12 cellular contexts compared by ENCODE assay signal in the genomic region with DNA sequence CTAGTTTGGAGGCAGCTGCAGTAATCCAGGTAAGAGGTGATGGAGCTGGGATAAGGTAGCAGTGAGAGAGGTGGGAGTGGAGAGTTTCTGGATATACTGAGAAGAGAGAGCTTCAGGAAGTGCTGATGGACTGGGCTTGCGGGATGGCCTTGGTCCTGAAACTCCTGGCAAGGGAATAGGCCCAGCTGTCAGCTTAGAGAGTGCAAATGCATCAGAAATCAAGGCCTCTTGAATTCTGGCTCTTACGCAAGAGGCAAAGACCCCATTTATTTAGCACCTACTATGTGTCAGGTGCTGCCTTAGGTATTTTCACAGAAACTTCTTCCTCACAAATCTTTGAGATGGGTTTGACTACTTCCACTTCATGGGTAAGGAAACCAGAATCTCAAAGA.
A peak's percentile ranks its signal among the peaks of the same experiment; 100 is the strongest.
DNase-seq lines count a peak whose midpoint lies in the region; ATAC-seq, FAIRE-seq and TF ChIP-seq lines count a peak whose summit lies in the region.
"Had no signal": no experiment of that assay in that cellular context is flagged by ENCODE, and none has a peak within 500 bp of the region (broad histone marks: within the 10 kb centered on the region; RNA-seq: fewer than 3 reads in every experiment).

No MANE protein-coding gene starts in this region.

- no peaks in the 10 kb centered on the region for H3K79me2 ChIP-seq in GM12878 (ENCODE audit: control insufficient read depth, insufficient read depth, low read length)

- H3K4me3 ChIP-seq in IMR-90 (ENCODE audit: insufficient read depth, low read depth, low read length) (no peak overlapping the region), GM12878 (no peak overlapping the region), skin epidermis (no peak overlapping the region)
- H3K4me3 ChIP-seq: coronary artery, left lung had no signal

- no peak overlapping the region for H2BK5ac ChIP-seq in IMR-90 (ENCODE audit: low read depth, low read length, poor library complexity, severe bottlenecking)

- H3K27me3 ChIP-seq in IMR-90 (ENCODE audit: control insufficient read depth, insufficient read depth, low read length) (peaks cover 6% of the 10 kb centered on the region), GM12878 (replicated peaks in 1 of 2; ENCODE audit: control insufficient read depth in 2 of 2, insufficient read depth in 2 of 2, low read length in 1 of 2) (no peaks in the 10 kb centered on the region)
- H3K27me3 ChIP-seq: left lung had no signal

- in situ Hi-C loops in IMR-90 (cut with MboI; ENCODE audit: low sequenced_read_pairs) (no loop called here), GM12878 (cut with MboI) (no loop called here)

- H3K4me1 Mint-ChIP-seq in activated T-cell treated with anti-CD3 and anti-CD28 coated beads, Interleukin-2, amount 50 U/mL, for 4 hours (ENCODE audit: low read depth), result peaks cover 62% of the 10 kb centered on the region

- no peak for ATAC-seq in activated T-cell treated with anti-CD3 and anti-CD28 coated beads, Interleukin-2, amount 50 U/mL, for 4 hours
- ATAC-seq in IMR-90 (ENCODE audit: low read depth) (no peak), GM12878 (no peak), GM18861 (IDR thresholded peaks at IDR 0.05; ENCODE audit: unreplicated experiment) (no peak), HG02970 (IDR thresholded peaks at IDR 0.05; ENCODE audit: low FRiP score, unreplicated experiment) (no peak), HG03139 (IDR thresholded peaks at IDR 0.05; ENCODE audit: unreplicated experiment) (no peak)

- no peak overlapping the region for H2AK9ac ChIP-seq in IMR-90 (replicated peaks; ENCODE audit: low read depth, low read length, poor library complexity)

- no peak overlapping the region for H2AK5ac ChIP-seq in IMR-90 (ENCODE audit: low read depth, low read length)

- TF ChIP-seq POLR2A in IMR-90 (IDR thresholded peaks at IDR 0.05; ENCODE audit: low read depth, low read length) (no peak), GM12878 (IDR thresholded peaks at IDR 0.05; ENCODE audit: low read depth, low read length) (no peak)

- intact Hi-C loops in IMR-90 (cut with micrococcal nuclease) (no loop called here), GM12878 (cut with micrococcal nuclease; ENCODE audit: unreplicated experiment) (loop anchor here (5.0 kb wide), 3 partner anchors 84 to 229 kb away; partner anchors contain the start of gene MAP3K1)

- POLR2A ChIA-PET in IMR-90 (lab: Charles Lee; ENCODE audit: unreplicated experiment), result no interaction called here
- POLR2A ChIA-PET in GM12878 (lab: Charles Lee), result interaction anchor here (1.1 to 1.5 kb wide), 2 partner anchors 47 to 82 kb away, joined by 3 to 4 read pairs; no protein-coding TSS in a partner anchor

- no peak for TF ChIP-seq EP300 in GM12878 (IDR thresholded peaks at IDR 0.05; ENCODE audit: borderline replicate concordance in 1 of 2, control insufficient read depth in 1 of 2, low read depth in 2 of 2, low read length in 2 of 2)

- TF ChIP-seq RAD21 in IMR-90 (IDR thresholded peaks at IDR 0.05; ENCODE audit: low read length) (no peak), GM12878 (IDR thresholded peaks at IDR 0.05; ENCODE audit: insufficient read depth, low read depth, low read length) (no peak)

- FAIRE-seq in GM12878 (lab: Jason Lieb, UNC), result no peak

- H3K9ac ChIP-seq in IMR-90 (ENCODE audit: low read depth, low read length) (no peak overlapping the region), GM12878 (ENCODE audit: control insufficient read depth, insufficient read depth, low read length) (no peak overlapping the region)

- SMC1A ChIA-PET in GM12878 (lab: Charles Lee; ENCODE audit: uncharacterized antibody, unreplicated experiment), result interaction anchor here (0.6 to 1.9 kb wide), 5 partner anchors 10 to 250 kb away, joined by 3 to 7 read pairs (median 3); no protein-coding TSS in a partner anchor

- H4K8ac ChIP-seq in IMR-90 (ENCODE audit: low read depth in 2 of 2, low read length in 2 of 2), result no peak overlapping the region

- no peak overlapping the region for H4K5ac ChIP-seq in IMR-90 (ENCODE audit: low read depth, low read length)

- CTCF ChIA-PET in IMR-90 (lab: Yijun Ruan, JAX) (no interaction called here), GM12878 (lab: Yijun Ruan, JAX) (interaction anchor here (0.6 kb wide), 1 partner anchor 253 kb away, joined by 3 read pairs; no protein-coding TSS in a partner anchor)

- no peaks in the 10 kb centered on the region for H3K9me3 Mint-ChIP-seq in activated T-cell treated with anti-CD3 and anti-CD28 coated beads, Interleukin-2, amount 50 U/mL, for 4 hours

- H3K79me1 ChIP-seq in IMR-90 (ENCODE audit: low read depth in 1 of 2, low read length in 2 of 2), result no peaks in the 10 kb centered on the region

- no peak overlapping the region for H3K56ac ChIP-seq in IMR-90 (ENCODE audit: extremely low read depth, insufficient read depth, low read length)

- TF ChIP-seq CTCF in IMR-90 (conservative IDR thresholded peaks at IDR 0.05; ENCODE audit: low read depth, low read length), result no peak
- TF ChIP-seq CTCF in GM12878 (IDR thresholded peaks at IDR 0.05 in 2 of 3, conservative IDR thresholded peaks at IDR 0.05 in 1 of 3; ENCODE audit: control insufficient read depth in 2 of 3, extremely low read depth in 1 of 3, insufficient read depth in 1 of 3, low read depth in 3 of 3, low read length in 3 of 3), result no peak

- no peak overlapping the region for H2BK20ac ChIP-seq in IMR-90 (ENCODE audit: low read depth, low read length)

- H3K9me3 ChIP-seq in IMR-90 (ENCODE audit: control insufficient read depth, insufficient read depth, low read length), result no peaks in the 10 kb centered on the region; the same call in 1 of the 2 replicates
- H3K9me3 ChIP-seq in GM12878 (replicated peaks; ENCODE audit: control insufficient read depth, insufficient read depth, low read length), result no peaks in the 10 kb centered on the region; the same call in 2 of the 3 replicates
- H3K9me3 ChIP-seq: left lung had no signal

- H3K4me3 Mint-ChIP-seq in activated T-cell treated with anti-CD3 and anti-CD28 coated beads, Interleukin-2, amount 50 U/mL, for 4 hours, result peak overlapping the region; percentile 6

- H3K4me2 ChIP-seq in IMR-90 (ENCODE audit: low read depth, low read length) (no peak overlapping the region), GM12878 (ENCODE audit: control insufficient read depth, insufficient read depth) (peak overlapping the region; percentile 95; the same call in 1 of the 2 replicates)

- RAD21 ChIA-PET in GM12878 (lab: Charles Lee; ENCODE audit: unreplicated experiment), result interaction anchor here (1.4 to 3.4 kb wide), 2 partner anchors 43 to 82 kb away, joined by 4 to 28 read pairs; no protein-coding TSS in a partner anchor

- H3K14ac ChIP-seq in IMR-90 (replicated peaks; ENCODE audit: low read depth, low read length), result no peak overlapping the region

- no peak overlapping the region for H2BK120ac ChIP-seq in IMR-90 (ENCODE audit: low read depth, low read length)

- H3K36me3 Mint-ChIP-seq in activated T-cell treated with anti-CD3 and anti-CD28 coated beads, Interleukin-2, amount 50 U/mL, for 4 hours (ENCODE audit: insufficient read depth), result no peaks in the 10 kb centered on the region

- H3K9me1 ChIP-seq in IMR-90 (ENCODE audit: insufficient read depth, low read length), result peaks cover 5% of the 10 kb centered on the region

- H3K36me3 ChIP-seq in IMR-90 (ENCODE audit: control insufficient read depth, insufficient read depth, low read length) (no peaks in the 10 kb centered on the region), GM12878 (ENCODE audit: control insufficient read depth in 2 of 2, insufficient read depth in 2 of 2, low read length in 1 of 2) (no peaks in the 10 kb centered on the region)
- H3K36me3 ChIP-seq: left lung had no signal

- H3K27me3 Mint-ChIP-seq in activated T-cell treated with anti-CD3 and anti-CD28 coated beads, Interleukin-2, amount 50 U/mL, for 4 hours (ENCODE audit: low read depth), result no peaks in the 10 kb centered on the region

- no peak overlapping the region for H4K91ac ChIP-seq in IMR-90 (ENCODE audit: insufficient read depth, low read depth, low read length)

- no peak overlapping the region for H3K23ac ChIP-seq in IMR-90 (ENCODE audit: low read depth, low read length)

- H3K4me1 ChIP-seq in IMR-90 (ENCODE audit: control insufficient read depth, insufficient read depth, low read length) (peaks cover 5% of the 10 kb centered on the region), GM12878 (ENCODE audit: control insufficient read depth, insufficient read depth, low read length) (peaks cover 22% of the 10 kb centered on the region)

- H4K20me1 ChIP-seq in IMR-90 (ENCODE audit: insufficient read depth, low read length) (no peaks in the 10 kb centered on the region), GM12878 (ENCODE audit: control insufficient read depth, insufficient read depth) (no peaks in the 10 kb centered on the region)

- no peak overlapping the region for H3K4ac ChIP-seq in IMR-90 (ENCODE audit: low read depth, low read length)

- H2BK15ac ChIP-seq in IMR-90 (ENCODE audit: low read depth, low read length), result no peak overlapping the region

- H3K27ac ChIP-seq in IMR-90 (ENCODE audit: insufficient read depth, low read length) (no peak overlapping the region), GM12878 (ENCODE audit: control insufficient read depth, insufficient read depth) (peak overlapping the region; percentile 82), skin epidermis (peak overlapping the region in 17 of 21 experiments; percentile 16 to 80 (median 71))

- H2AFZ ChIP-seq in IMR-90 (replicated peaks; ENCODE audit: low read length, poor library complexity), result no peak overlapping the region
- peak overlapping the region; percentile 79; the same call in 1 of the 2 replicates for H2AFZ ChIP-seq in GM12878 (ENCODE audit: control insufficient read depth, low read depth, low read length)

- BruUV-seq in IMR-90 (replicated peaks; lab: Mats Ljungman, UMichigan) (no TSS peak), GM12878 (replicated peaks; lab: Mats Ljungman, UMichigan) (no TSS peak)

- dilution Hi-C loops in IMR-90 (cut with HindIII; ENCODE audit: low sequenced_read_pairs, unreplicated experiment), result no loop called here

- 83% methylated on average over 1 of the region's 2 CpGs; no CpG with 5 or more reads in 1 of the 2 experiments for WGBS in IMR-90 (ENCODE audit: extremely low coverage in 2 of 2, insufficient read length in 1 of 2), 2 experiments
- 100% methylated on average over 2 of the region's 2 CpGs for WGBS in GM12878 (ENCODE audit: insufficient coverage, insufficient replicate concordance, low lambda C conversion rate, missing lambda C conversion rate)

- DNase-seq in activated T-cell treated with anti-CD3 and anti-CD28 coated beads, Interleukin-2, amount 50 U/mL, for 4 hours, result no peak
- DNase-seq in activated T-cell treated with anti-CD3 and anti-CD28 coated beads for 4 hours (no peak), IMR-90 (no peak), GM12878 (ENCODE audit: low read depth, low spot score) (no peak)
- DNase-seq: amygdala, NCI-H2081 treated with DMSO at 0.1 percent for 48 hours had no signal

- H3K18ac ChIP-seq in IMR-90 (ENCODE audit: low read depth, low read length), result no peak overlapping the region

TF ChIP-seq in IMR-90, 13 proteins besides CTCF, POLR2A, EP300 and RAD21 (continues in another document):
- no peak for TF ChIP-seq BHLHE40 (IDR thresholded peaks at IDR 0.05; ENCODE audit: low read depth, low read length)
- peak; percentile 58 for TF ChIP-seq CEBPB (IDR thresholded peaks at IDR 0.05; ENCODE audit: low read depth, low read length)
